Comparison of ENCODE assay signal across 12 cellular contexts in genomic region chr18:24368749-24369148, GRCh38. TPM values are rescaled to one million over a fixed set of nuclear protein-coding genes. Genes with fewer than 3 reads are reported as not detected.
DNase-seq lines count a peak whose midpoint lies in the region; ATAC-seq and TF ChIP-seq lines count a peak whose summit lies in the region.
"Had no signal": no experiment of that assay in that cellular context is flagged by ENCODE, and none has a peak within 500 bp of the region (broad histone marks: within the 10 kb centered on the region; RNA-seq: fewer than 3 reads in every experiment).

No MANE protein-coding gene starts in this region.

- TF ChIP-seq POLR2A in spleen (IDR thresholded peaks at IDR 0.05), result no peak

- no peak overlapping the region for H3K27ac ChIP-seq in spleen
- H3K27ac ChIP-seq: SK-N-MC had no signal

- peaks cover 28% of the 10 kb centered on the region for H3K4me1 Mint-ChIP-seq in activated CD4-positive, alpha-beta T cell treated with anti-CD3 and anti-CD28 coated beads for 36 hours
- peaks cover 25% of the 10 kb centered on the region for H3K4me1 Mint-ChIP-seq in activated naive CD4-positive, alpha-beta T cell treated with anti-CD3 and anti-CD28 coated beads, Interleukin-2, amount 50 U/mL, for 24 hours
- H3K4me1 Mint-ChIP-seq in osteocyte (ENCODE audit: unreplicated experiment), result peaks cover 11% of the 10 kb centered on the region

- H3K4me3 Mint-ChIP-seq in activated CD4-positive, alpha-beta T cell treated with anti-CD3 and anti-CD28 coated beads for 36 hours, result peak overlapping the region; percentile 22
- peak overlapping the region; percentile 19 for H3K4me3 Mint-ChIP-seq in activated naive CD4-positive, alpha-beta T cell treated with anti-CD3 and anti-CD28 coated beads, Interleukin-2, amount 50 U/mL, for 24 hours
- H3K4me3 Mint-ChIP-seq in osteocyte (ENCODE audit: unreplicated experiment), result no peak overlapping the region

- no peaks in the 10 kb centered on the region for H3K4me1 ChIP-seq in spleen

- H3K27me3 Mint-ChIP-seq in activated CD4-positive, alpha-beta T cell treated with anti-CD3 and anti-CD28 coated beads for 36 hours, result peaks cover 3% of the 10 kb centered on the region
- H3K27me3 Mint-ChIP-seq in activated naive CD4-positive, alpha-beta T cell treated with anti-CD3 and anti-CD28 coated beads, Interleukin-2, amount 50 U/mL, for 24 hours, result peaks cover 4% of the 10 kb centered on the region
- H3K27me3 Mint-ChIP-seq in osteocyte (ENCODE audit: unreplicated experiment), result no peaks in the 10 kb centered on the region

- CTCF ChIA-PET in activated CD4-positive, alpha-beta T cell treated with anti-CD3 and anti-CD28 coated beads for 36 hours (lab: Charles Lee), result interaction anchor here (0.6 to 4.5 kb wide), 12 partner anchors 8 to 529 kb away, joined by 3 to 32 read pairs (median 6); partner anchors contain the start of gene HRH4

- peaks cover 13% of the 10 kb centered on the region for H3K36me3 Mint-ChIP-seq in activated CD4-positive, alpha-beta T cell treated with anti-CD3 and anti-CD28 coated beads for 36 hours (ENCODE audit: low read depth)
- H3K36me3 Mint-ChIP-seq in activated naive CD4-positive, alpha-beta T cell treated with anti-CD3 and anti-CD28 coated beads, Interleukin-2, amount 50 U/mL, for 24 hours, result peaks cover 5% of the 10 kb centered on the region
- H3K36me3 Mint-ChIP-seq in osteocyte (ENCODE audit: unreplicated experiment), result peaks cover 23% of the 10 kb centered on the region

- no peak overlapping the region for H3K4me3 ChIP-seq in spleen
- H3K4me3 ChIP-seq: SK-N-MC had no signal

- peak; percentile 88 for ATAC-seq in activated CD4-positive, alpha-beta T cell treated with anti-CD3 and anti-CD28 coated beads for 36 hours
- no peak for ATAC-seq in GM19324 (IDR thresholded peaks at IDR 0.05; ENCODE audit: low FRiP score, unreplicated experiment)
- ATAC-seq: left colon had no signal

- 53 to 64% (median 56%) methylated on average over 3 of the region's 3 CpGs for WGBS in spleen, 5 donors

- POLR2A ChIA-PET in activated CD4-positive, alpha-beta T cell treated with anti-CD3 and anti-CD28 coated beads for 36 hours (lab: Charles Lee), result interaction anchor here (0.8 to 1.6 kb wide), 4 partner anchors 26 to 46 kb away, joined by 3 to 9 read pairs (median 5); partner anchors contain the start of gene OSBPL1A

- peak overlapping the region; percentile 77 for H3K27ac Mint-ChIP-seq in activated CD4-positive, alpha-beta T cell treated with anti-CD3 and anti-CD28 coated beads for 36 hours
- H3K27ac Mint-ChIP-seq in activated naive CD4-positive, alpha-beta T cell treated with anti-CD3 and anti-CD28 coated beads, Interleukin-2, amount 50 U/mL, for 24 hours, result peak overlapping the region; percentile 84
- H3K27ac Mint-ChIP-seq in osteocyte (ENCODE audit: unreplicated experiment), result no peak overlapping the region

- DNase-seq in activated CD4-positive, alpha-beta T cell treated with anti-CD3 and anti-CD28 coated beads for 36 hours, result peak; percentile 77
- DNase-seq in activated CD4-positive, alpha-beta T cell treated with anti-CD3 and anti-CD28 coated beads, Interleukin-2, amount 50 U/mL, for 1 hour, result no peak
- DNase-seq in osteocyte (ENCODE audit: extremely low spot score, unreplicated experiment), result peak; percentile 44
- peak; percentile 59 for DNase-seq in stimulated activated naive CD4-positive, alpha-beta T cell treated with Interleukin-2 at 50 U/mL for 16 hours (lab: John Stamatoyannopoulos, UW)
- DNase-seq in NCI-H2227 treated with DMSO at 0.1 percent for 48 hours (lab: John Stamatoyannopoulos, UW), result no peak
- no peak for DNase-seq in spleen
- DNase-seq: cerebellar nuclear complex, left colon, NCI-H1048 had no signal

- peaks cover 0 to 31% (median 0%) of the 10 kb centered on the region in 6 donors for H3K36me3 ChIP-seq in spleen

- H3K9me3 Mint-ChIP-seq in activated CD4-positive, alpha-beta T cell treated with anti-CD3 and anti-CD28 coated beads for 36 hours (ENCODE audit: low read depth), result peaks cover 2% of the 10 kb centered on the region
- no peaks in the 10 kb centered on the region for H3K9me3 Mint-ChIP-seq in activated naive CD4-positive, alpha-beta T cell treated with anti-CD3 and anti-CD28 coated beads, Interleukin-2, amount 50 U/mL, for 24 hours
- no peaks in the 10 kb centered on the region for H3K9me3 Mint-ChIP-seq in osteocyte (ENCODE audit: unreplicated experiment)

- no peaks in the 10 kb centered on the region for H3K9me3 ChIP-seq in spleen

- intact Hi-C loops in activated CD4-positive, alpha-beta T cell treated with anti-CD3 and anti-CD28 coated beads for 36 hours (cut with DNase I, micrococcal nuclease), result loop anchor here (1.0 to 10.0 kb wide), 8 partner anchors 28 to 1724 kb away; partner anchors contain the start of genes IMPACT (in 2 of the 2), OSBPL1A (in 2 of the 2), TTC39C (in 2 of the 2) and SS18 (in 1 of the 2)
- intact Hi-C loops in spleen (cut with DNase I; ENCODE audit: low total_unique reads), result no loop called here

- TF ChIP-seq CTCF in osteocyte (IDR thresholded peaks at IDR 0.05), result no peak
- TF ChIP-seq CTCF in spleen (IDR thresholded peaks at IDR 0.05 in 8 of 11, conservative IDR thresholded peaks at IDR 0.05 in 3 of 11), result no peak

- no peaks in the 10 kb centered on the region for H3K27me3 ChIP-seq in spleen (replicated peaks in 1 of 7)

RNA-seq across cellular contexts. Expression of gene OSBPL1A, which starts 28.9 kb away (rescaled TPM):
- total RNA-seq in activated CD4-positive, alpha-beta T cell treated with anti-CD3 and anti-CD28 coated beads for 36 hours, result 1 to 10 TPM; 2.9 to 3.4 TPM
- 29.7 and 29.8 TPM in 2 replicates for total RNA-seq in osteocyte
- 10 to 100 TPM; 17.4 to 29.6 (median 22.4) TPM for total RNA-seq in spleen
- 1 to 10 TPM; 3.8 to 6.7 (median 6.4) TPM for polyA plus RNA-seq in spleen

RNA-seq across cellular contexts. Expression of gene IMPACT, which starts 57.7 kb away (rescaled TPM):
- 10 to 100 TPM; 15.4 to 18.3 TPM for total RNA-seq in activated CD4-positive, alpha-beta T cell treated with anti-CD3 and anti-CD28 coated beads for 36 hours
- 53.0 and 58.3 TPM in 2 replicates for total RNA-seq in osteocyte
- 10 to 100 TPM; 14.6 to 36.7 (median 23.7) TPM for total RNA-seq in spleen
- 10 to 100 TPM; 10.6 to 16.7 (median 13.4) TPM for polyA plus RNA-seq in spleen

Comparison
In these comparisons a context has a peak if more than half of its experiments do, and no peak if none do; other contexts are left out.
1. DNase-seq: peak in activated CD4-positive, alpha-beta T cell treated with anti-CD3 and anti-CD28 coated beads for 36 hours (single experiment), osteocyte (single experiment) and stimulated activated naive CD4-positive, alpha-beta T cell treated with Interleukin-2 at 50 U/mL for 16 hours (single experiment); none in activated CD4-positive, alpha-beta T cell treated with anti-CD3 and anti-CD28 coated beads, Interleukin-2, amount 50 U/mL, for 1 hour (single experiment), NCI-H2227 treated with DMSO at 0.1 percent for 48 hours (single experiment) and spleen (single experiment).